ENCODE assay signal across 8 cellular contexts in genomic region chr12:89348894-89349669, GRCh38. TPM values are rescaled to one million over a fixed set of nuclear protein-coding genes. Genes with fewer than 3 reads are reported as not detected.
DNase-seq lines count a peak whose midpoint lies in the region; ATAC-seq and TF ChIP-seq lines count a peak whose summit lies in the region.

No MANE protein-coding gene starts in this region.

- peaks cover 15 to 67% (median 48%) of the 10 kb centered on the region in 9 donors for H3K4me1 ChIP-seq in heart right ventricle
- H3K4me1 ChIP-seq in lung (ENCODE audit: control insufficient read depth in 2 of 2, insufficient read depth in 2 of 2, low read length in 2 of 2): peaks cover 0 to 14% of the 10 kb centered on the region in 2 donors
- H3K4me1 ChIP-seq in vagina: peaks cover 31% of the 10 kb centered on the region

- no peak for TF ChIP-seq POLR2A in vagina (IDR thresholded peaks at IDR 0.05)

- TF ChIP-seq CTCF in heart right ventricle (IDR thresholded peaks at IDR 0.05) (no peak), brain microvascular endothelial cell (IDR thresholded peaks at IDR 0.05; ENCODE audit: low read depth, low read length, missing control alignments) (no peak), lung (IDR thresholded peaks at IDR 0.05; ENCODE audit: control extremely low read depth, extremely low read depth) (no peak), vagina (IDR thresholded peaks at IDR 0.05) (no peak), WERI-Rb-1 (IDR thresholded peaks at IDR 0.05; ENCODE audit: low read depth, low read length) (no peak)

- H3K36me3 ChIP-seq in heart right ventricle: peaks cover 0 to 38% (median 3%) of the 10 kb centered on the region in 9 donors
- H3K36me3 ChIP-seq in brain microvascular endothelial cell (replicated peaks): peaks cover 25% of the 10 kb centered on the region
- H3K36me3 ChIP-seq in lung (ENCODE audit: control insufficient read depth in 2 of 2, insufficient read depth in 2 of 2, low read length in 2 of 2): peaks cover 0 to 10% of the 10 kb centered on the region in 2 donors
- H3K36me3 ChIP-seq in vagina: peaks cover 0 to 9% of the 10 kb centered on the region in 2 donors
- H3K36me3 ChIP-seq in WERI-Rb-1: no peaks in the 10 kb centered on the region

- intact Hi-C loops in heart right ventricle (cut with DNase I): loop anchor here (1.0 to 10.0 kb wide), 12 partner anchors 23 to 297 kb away; no protein-coding TSS in a partner anchor
- intact Hi-C loops in cardiac septum (cut with DNase I): loop anchor here (5.0 kb wide), 1 partner anchor 67 kb away; no protein-coding TSS in a partner anchor
- intact Hi-C loops in vagina (cut with DNase I): no loop called here

- WGBS in heart right ventricle, 2 donors: 45 to 52% methylated on average over 10 of the region's 10 CpGs
- 44 to 46% methylated on average over 10 of the region's 10 CpGs for WGBS in lung, 2 donors

- H3K4me3 ChIP-seq in heart right ventricle (peak overlapping the region; percentile 66 to 94 (median 82)), brain microvascular endothelial cell (ENCODE audit: low read depth, low read length) (peak overlapping the region; percentile 100), lung (peak overlapping the region; percentile 42), vagina (peak overlapping the region; percentile 77 to 81), WERI-Rb-1 (ENCODE audit: low read depth, low read length) (no peak overlapping the region)

- H3K27me3 ChIP-seq in heart right ventricle (no peaks in the 10 kb centered on the region), brain microvascular endothelial cell (replicated peaks) (no peaks in the 10 kb centered on the region), lung (ENCODE audit: control insufficient read depth, insufficient read depth) (no peaks in the 10 kb centered on the region), vagina (no peaks in the 10 kb centered on the region), WERI-Rb-1 (ENCODE audit: insufficient read depth, low read depth, severe bottlenecking) (peaks cover 7% of the 10 kb centered on the region)

- H3K27ac ChIP-seq in heart right ventricle (peak overlapping the region; percentile 27 to 100 (median 99)), brain microvascular endothelial cell (peak overlapping the region; percentile 69), lung (ENCODE audit: low read depth in 1 of 2, low read length in 1 of 2) (peak overlapping the region; percentile 61 to 99), vagina (no peak overlapping the region), WERI-Rb-1 (no peak overlapping the region)

- ATAC-seq in heart right ventricle: no peak
- no peak for ATAC-seq in lung (ENCODE audit: insufficient read depth, low FRiP score)

- DNase-seq in heart right ventricle: no peak
- no peak for DNase-seq in cardiac septum (ENCODE audit: low spot score)
- DNase-seq in brain microvascular endothelial cell: peak; percentile 2
- no peak for DNase-seq in lung (ENCODE audit: low spot score)
- DNase-seq in vagina (ENCODE audit: extremely low spot score in 2 of 2): no peak
- DNase-seq in WERI-Rb-1: no peak
- DNase-seq in A172 (ENCODE audit: low spot score): no peak
- no peak for DNase-seq in NCI-H2107 treated with DMSO at 0.1 percent for 48 hours (lab: John Stamatoyannopoulos, UW; ENCODE audit: unreplicated experiment)

- in situ Hi-C loops in brain microvascular endothelial cell (cut with HindIII; ENCODE audit: low pct_ligation_motif_present, low sequenced_read_pairs): no loop called here

- H3K9me3 ChIP-seq in heart right ventricle (no peaks in the 10 kb centered on the region), lung (ENCODE audit: control insufficient read depth in 2 of 2, insufficient read depth in 1 of 2, low read length in 1 of 2) (peaks cover 0 to under 1% of the 10 kb centered on the region in 2 donors), vagina (no peaks in the 10 kb centered on the region), WERI-Rb-1 (ENCODE audit: severe bottlenecking) (no peaks in the 10 kb centered on the region)

RNA-seq across cellular contexts. Expression of gene DUSP6, which starts 3.2 kb away (rescaled TPM):
- 10 to 100 TPM; 19.7 to 43.4 (median 26.0) TPM for total RNA-seq in heart right ventricle
- 10 to 100 TPM in 1 of 2 donors, 1 to 10 TPM in 1; 9.4 to 23.4 TPM for polyA plus RNA-seq in heart right ventricle
- total RNA-seq in cardiac septum: 28.9 TPM
- total RNA-seq in lung: 100 to 1,000 TPM; 168 to 187 TPM
- polyA plus RNA-seq in lung: 100 to 1,000 TPM in 1 of 2 donors, 10 to 100 TPM in 1; 37.8 to 141 TPM
- total RNA-seq in vagina: 51.1 TPM
- 8.1 and 9.4 TPM in 2 replicates for total RNA-seq in A172 (2014; rRNA removed; shearing (Covaris generic))

Comparison
In these comparisons a context has a peak if more than half of its experiments do, and no peak if none do; other contexts are left out.
1. H3K27ac ChIP-seq: peak in heart right ventricle (10 of 10), brain microvascular endothelial cell (single experiment) and lung (2 of 2); none in vagina (single experiment) and WERI-Rb-1 (single experiment).